ENCODE assay signal across 1 cellular context in genomic region chr17:13594310-13594709, GRCh38.
TF ChIP-seq lines count a peak whose summit lies in the region.

No MANE protein-coding gene starts in this region.

TF ChIP-seq in H1, 55 proteins besides CTCF, POLR2A, EP300 and RAD21 (continued from another document):
- no peak for TF ChIP-seq CTBP2 (IDR thresholded peaks at IDR 0.05; ENCODE audit: borderline replicate concordance, insufficient read depth, insufficient read length, low read length)
